In the genomic region with DNA sequence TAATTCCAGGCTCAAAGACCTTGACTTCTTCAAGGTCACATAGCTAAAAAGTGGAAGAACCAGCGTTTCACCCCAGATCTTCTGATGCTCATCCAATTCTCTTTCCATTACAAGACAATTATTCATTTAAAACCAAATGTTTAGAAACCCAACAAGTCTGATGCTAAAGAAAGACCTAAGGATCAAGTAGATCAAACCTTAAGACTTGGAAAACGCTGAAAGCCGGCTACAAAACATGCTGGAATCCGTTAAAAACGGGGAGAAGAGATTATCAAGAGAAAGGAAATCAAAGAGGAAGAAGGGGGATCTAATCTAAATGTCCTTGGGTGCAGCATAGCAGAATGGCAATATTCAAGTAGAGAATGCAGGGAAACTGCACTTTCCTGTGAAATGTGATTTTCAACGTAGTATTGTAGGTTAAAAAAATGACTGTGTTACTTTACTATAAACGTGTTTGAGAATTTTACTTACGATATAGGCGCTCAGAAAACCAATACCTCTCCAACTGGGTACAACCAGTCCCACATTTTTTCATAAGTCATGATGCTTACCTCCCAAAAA, we compare ENCODE assay signal across 8 cellular contexts. TPM values are rescaled to one million over a fixed set of nuclear protein-coding genes. Genes with fewer than 3 reads are reported as not detected.
DNase-seq lines count a peak whose midpoint lies in the region; ATAC-seq and TF ChIP-seq lines count a peak whose summit lies in the region.

No MANE protein-coding gene starts in this region.

- peaks cover 7 to 10% of the 10 kb centered on the region in 2 donors for H3K4me1 ChIP-seq in ascending aorta
- peaks cover 0 to 9% (median 4%) of the 10 kb centered on the region in 4 donors for H3K4me1 ChIP-seq in right lobe of liver
- H3K4me1 ChIP-seq in thyroid gland = peaks cover 25 to 38% of the 10 kb centered on the region in 2 donors

- peaks cover 13% of the 10 kb centered on the region for H3K36me3 Mint-ChIP-seq in activated T-cell treated with anti-CD3 and anti-CD28 coated beads, Interleukin-2, amount 50 U/mL, for 24 hours (ENCODE audit: low read depth)

- no peak for TF ChIP-seq CTCF in ascending aorta (IDR thresholded peaks at IDR 0.05)
- TF ChIP-seq CTCF in right lobe of liver (IDR thresholded peaks at IDR 0.05) = no peak
- no peak for TF ChIP-seq CTCF in thyroid gland (IDR thresholded peaks at IDR 0.05)

- no peaks in the 10 kb centered on the region for H3K9me3 Mint-ChIP-seq in activated T-cell treated with anti-CD3 and anti-CD28 coated beads, Interleukin-2, amount 50 U/mL, for 24 hours

- H3K9me3 ChIP-seq in ascending aorta (no peaks in the 10 kb centered on the region), right lobe of liver (no peaks in the 10 kb centered on the region), thyroid gland (no peaks in the 10 kb centered on the region)

- no peak for TF ChIP-seq POLR2A in right lobe of liver (IDR thresholded peaks at IDR 0.05)
- no peak for TF ChIP-seq POLR2A in thyroid gland (IDR thresholded peaks at IDR 0.05)

- intact Hi-C loops in ascending aorta (cut with DNase I) = loop anchor here (2.0 to 10.0 kb wide), 5 partner anchors 35 to 1459 kb away; a partner anchor contains a TSS
- intact Hi-C loops in right lobe of liver (cut with DNase I) = no loop called here
- intact Hi-C loops in thyroid gland (cut with DNase I) = no loop called here

- H3K27me3 Mint-ChIP-seq in activated T-cell treated with anti-CD3 and anti-CD28 coated beads, Interleukin-2, amount 50 U/mL, for 24 hours = no peaks in the 10 kb centered on the region

- H3K27ac Mint-ChIP-seq in activated T-cell treated with anti-CD3 and anti-CD28 coated beads, Interleukin-2, amount 50 U/mL, for 24 hours = no peak overlapping the region

- H3K4me3 ChIP-seq in ascending aorta (peak overlapping the region; percentile 90 to 97), right lobe of liver (peak overlapping the region; percentile 45 to 92 (median 63)), thyroid gland (replicated peaks in 1 of 3) (peak overlapping the region; percentile 56 to 79 (median 63))

- ATAC-seq in right lobe of liver (no peak), GM21723 (IDR thresholded peaks at IDR 0.05; ENCODE audit: unreplicated experiment) (no peak), HG03460 (IDR thresholded peaks at IDR 0.05; ENCODE audit: unreplicated experiment) (no peak)

- peak overlapping the region; percentile 86 for H3K4me3 Mint-ChIP-seq in activated T-cell treated with anti-CD3 and anti-CD28 coated beads, Interleukin-2, amount 50 U/mL, for 24 hours

- 40% methylated on average over 9 of the region's 9 CpGs for WGBS in right lobe of liver (ENCODE audit: insufficient coverage, low coverage, low lambda C conversion rate, missing lambda C conversion rate)
- 18 to 19% methylated on average over 9 of the region's 9 CpGs for WGBS in thyroid gland, 2 donors

- no peaks in the 10 kb centered on the region for H3K27me3 ChIP-seq in ascending aorta
- H3K27me3 ChIP-seq in right lobe of liver = no peaks in the 10 kb centered on the region
- no peaks in the 10 kb centered on the region for H3K27me3 ChIP-seq in thyroid gland

- DNase-seq in activated T-cell treated with anti-CD3 and anti-CD28 coated beads, Interleukin-2, amount 50 U/mL, for 24 hours = no peak
- no peak for DNase-seq in activated T-cell treated with anti-CD3 and anti-CD28 coated beads, Interleukin-2, amount 50 U/mL, for 1 hour
- DNase-seq in ascending aorta (ENCODE audit: low spot score in 2 of 2) (no peak), right lobe of liver (no peak), thyroid gland (no peak), NCI-H1048 (lab: John Stamatoyannopoulos, UW) (no peak)

- H3K36me3 ChIP-seq in ascending aorta (no peaks in the 10 kb centered on the region), right lobe of liver (peaks cover 0 to 3% (median 0%) of the 10 kb centered on the region in 4 donors), thyroid gland (no peaks in the 10 kb centered on the region)

- no peak overlapping the region for H3K27ac ChIP-seq in ascending aorta
- H3K27ac ChIP-seq in right lobe of liver = no peak overlapping the region
- peak overlapping the region; percentile 67 to 92 (median 88) for H3K27ac ChIP-seq in thyroid gland

- H3K4me1 Mint-ChIP-seq in activated T-cell treated with anti-CD3 and anti-CD28 coated beads, Interleukin-2, amount 50 U/mL, for 24 hours (ENCODE audit: low read depth) = peaks cover 15% of the 10 kb centered on the region

RNA-seq across cellular contexts. Expression of a gene that starts 1.3 kb away (rescaled TPM):
- total RNA-seq in ascending aorta = 32.7 TPM
- total RNA-seq in right lobe of liver = 10 to 100 TPM in 5 of 6 experiments, 1 to 10 TPM in 1; 9.2 to 22.4 (median 13.9) TPM
- total RNA-seq in thyroid gland = 100 to 1,000 TPM in 1 of 4 donors, 10 to 100 TPM in 3; 77.0 to 131 (median 81.8) TPM

Comparison
In these comparisons a context has a peak if more than half of its experiments do, and no peak if none do; other contexts are left out.
1. H3K27ac ChIP-seq: peak in thyroid gland (3 of 3); none in ascending aorta (0 of 2) and right lobe of liver (0 of 3).
2. Peak in every context shown above with its lines, with median percentiles within 50 percentile points of each other: H3K4me3 ChIP-seq.